Comparison of ENCODE assay signal across 32 cellular contexts in the genomic region with DNA sequence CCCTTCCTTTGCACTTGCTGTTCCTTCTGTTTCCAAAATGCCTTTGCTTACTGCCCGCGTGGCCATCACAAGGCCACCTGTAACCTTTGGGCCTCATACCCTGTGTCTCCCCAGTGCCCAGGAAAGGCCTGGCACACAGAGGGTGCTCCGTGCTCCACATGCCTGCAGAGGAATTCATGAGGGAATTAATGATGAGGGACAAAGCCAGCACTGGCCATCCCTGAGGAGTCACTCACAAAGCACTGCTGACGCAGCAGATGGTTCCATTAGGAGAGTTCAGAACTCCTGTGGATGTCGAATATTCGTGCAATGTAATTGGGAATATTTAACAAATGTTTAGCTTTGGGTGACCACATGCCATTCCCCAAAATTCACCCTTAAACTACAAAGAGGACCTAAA. TPM values are rescaled to one million over a fixed set of nuclear protein-coding genes. Genes with fewer than 3 reads are reported as not detected.
"Had no signal": no experiment of that assay in that cellular context is flagged by ENCODE, and none has a peak within 500 bp of the region (broad histone marks: within the 10 kb centered on the region; RNA-seq: fewer than 3 reads in every experiment).

No MANE protein-coding gene starts in this region.

- H3K9me3 Mint-ChIP-seq: effector memory CD8-positive, alpha-beta T cell; naive thymus-derived CD4-positive, alpha-beta T cell; nephron; neural progenitor cell; stimulated activated effector memory CD8-positive, alpha-beta T cell treated with anti-CD3 and anti-CD28 coated beads, Interleukin-12 subunit alpha, Interleukin-12 subunit beta, amount 100 ng/mL, for 72 hours had no signal

- H3K27me3 ChIP-seq: gastrocnemius medialis, neural progenitor cell, sigmoid colon, testis, tibial artery, upper lobe of left lung had no signal

- DNase-seq: cerebellar nuclear complex; cortex of kidney; effector memory CD8-positive, alpha-beta T cell; foreskin fibroblast; gastrocnemius medialis; hypothalamus; mesenchymal stem cell; midbrain; naive thymus-derived CD4-positive, alpha-beta T cell; psoas muscle; right cardiac atrium; sigmoid colon; stimulated activated CD4-positive, alpha-beta T cell treated with anti-CD3 and anti-CD28 coated beads, Interleukin-2, amount 100 ng/mL, for 24 hours; stimulated activated CD4-positive, alpha-beta T cell treated with anti-CD3 and anti-CD28 coated beads, Interleukin-4, amount 100 ng/mL, for 24 hours; stimulated activated naive CD8-positive, alpha-beta T cell treated with anti-CD3 and anti-CD28 coated beads, Interleukin-15, Interleukin-2, amounts not matched to agents 100 U/mL and 50 U/mL, for 24 hours; substantia nigra; testis; tibial artery; upper lobe of left lung had no signal

- ATAC-seq: effector memory CD8-positive, alpha-beta T cell; esophagus mucosa; gastrocnemius medialis; naive thymus-derived CD4-positive, alpha-beta T cell; psoas muscle; right cardiac atrium; stimulated activated effector memory CD8-positive, alpha-beta T cell treated with anti-CD3 and anti-CD28 coated beads, Interleukin-12 subunit alpha, Interleukin-12 subunit beta, amount 100 ng/mL, for 72 hours; stimulated activated naive CD8-positive, alpha-beta T cell treated with anti-CD3 and anti-CD28 coated beads, Interleukin-15, Interleukin-2, amounts not matched to agents 100 U/mL and 50 U/mL, for 24 hours had no signal

- H3K4me1 ChIP-seq: gastrocnemius medialis, neural progenitor cell, psoas muscle, sigmoid colon, testis, tibial artery, upper lobe of left lung had no signal

- H3K4me1 Mint-ChIP-seq: naive thymus-derived CD4-positive, alpha-beta T cell; neural progenitor cell; stimulated activated effector memory CD8-positive, alpha-beta T cell treated with anti-CD3 and anti-CD28 coated beads, Interleukin-12 subunit alpha, Interleukin-12 subunit beta, amount 100 ng/mL, for 72 hours had no signal

- H3K36me3 Mint-ChIP-seq: naive thymus-derived CD4-positive, alpha-beta T cell; neural progenitor cell; stimulated activated effector memory CD8-positive, alpha-beta T cell treated with anti-CD3 and anti-CD28 coated beads, Interleukin-12 subunit alpha, Interleukin-12 subunit beta, amount 100 ng/mL, for 72 hours had no signal

- H3K9ac ChIP-seq: neural progenitor cell had no signal

- H3K4me2 ChIP-seq: neural progenitor cell had no signal

- H3K36me3 ChIP-seq: gastrocnemius medialis, neural progenitor cell, sigmoid colon, tibial artery, upper lobe of left lung had no signal

- H2AFZ ChIP-seq: neural progenitor cell had no signal

- H3K27ac ChIP-seq: epithelial cell of prostate, gastrocnemius medialis, neural progenitor cell, psoas muscle, sigmoid colon, testis, tibial artery, upper lobe of left lung had no signal

- H3K4me3 ChIP-seq: gastrocnemius medialis, neural progenitor cell, psoas muscle, sigmoid colon, testis, tibial artery, upper lobe of left lung had no signal

- H3K27ac Mint-ChIP-seq: effector memory CD8-positive, alpha-beta T cell; naive thymus-derived CD4-positive, alpha-beta T cell; nephron; neural progenitor cell; stimulated activated effector memory CD8-positive, alpha-beta T cell treated with anti-CD3 and anti-CD28 coated beads, Interleukin-12 subunit alpha, Interleukin-12 subunit beta, amount 100 ng/mL, for 72 hours had no signal

- H3K4me3 Mint-ChIP-seq: effector memory CD8-positive, alpha-beta T cell; naive thymus-derived CD4-positive, alpha-beta T cell; nephron; neural progenitor cell; stimulated activated effector memory CD8-positive, alpha-beta T cell treated with anti-CD3 and anti-CD28 coated beads, Interleukin-12 subunit alpha, Interleukin-12 subunit beta, amount 100 ng/mL, for 72 hours had no signal

- H3K9me3 ChIP-seq: gastrocnemius medialis, psoas muscle, sigmoid colon, testis, tibial artery, upper lobe of left lung had no signal

RNA-seq across cellular contexts. Expression of gene PRMT8, which starts 49.6 kb away (rescaled TPM):
- total RNA-seq: dermis microvascular lymphatic vessel endothelial cell; esophagus mucosa; gastrocnemius medialis; glomerular endothelial cell; liver; lung microvascular endothelial cell; mucosa of gallbladder; naive thymus-derived CD4-positive, alpha-beta T cell; osteocyte; psoas muscle; renal cortical epithelial cell; skeletal muscle tissue had no signal
- polyA plus RNA-seq: liver; naive thymus-derived CD4-positive, alpha-beta T cell had no signal
